ENCODE assay signal across 14 cellular contexts in genomic region chr19:45867241-45867640, GRCh38. TPM values are rescaled to one million over a fixed set of nuclear protein-coding genes. Genes with fewer than 3 reads are reported as not detected.
"Had no signal": no experiment of that assay in that cellular context is flagged by ENCODE, and none has a peak within 500 bp of the region (broad histone marks: within the 10 kb centered on the region; RNA-seq: fewer than 3 reads in every experiment).

No MANE protein-coding gene starts in this region.

RNA-seq across cellular contexts. Expression of gene FOXA3, which starts 3.1 kb away (rescaled TPM):
- total RNA-seq: activated CD4-positive, alpha-beta T cell treated with anti-CD3 and anti-CD28 coated beads, Interleukin-2, amount 10 ng/mL, durations not matched to agents 7 days and 5 days; activated CD8-positive, alpha-beta T cell treated with anti-CD3 and anti-CD28 coated beads, Interleukin-2, amount 10 ng/mL, durations not matched to agents 7 days and 5 days; activated naive CD8-positive, alpha-beta T cell treated with anti-CD3 and anti-CD28 coated beads, Interleukin-2, amount 10 ng/mL, durations not matched to agents 7 days and 5 days; ascending aorta; cardiac septum; LHCN-M2; NCI-H460; SJSA1; T-helper 17 cell had no signal

RNA-seq across cellular contexts. Expression of gene NANOS2, which starts 47.3 kb away (rescaled TPM):
- total RNA-seq: activated CD4-positive, alpha-beta T cell treated with anti-CD3 and anti-CD28 coated beads for 36 hours; activated CD4-positive, alpha-beta T cell treated with anti-CD3 and anti-CD28 coated beads, Interleukin-2, amount 10 ng/mL, durations not matched to agents 7 days and 5 days; activated CD8-positive, alpha-beta T cell treated with anti-CD3 and anti-CD28 coated beads, Interleukin-2, amount 10 ng/mL, durations not matched to agents 7 days and 5 days; activated naive CD8-positive, alpha-beta T cell treated with anti-CD3 and anti-CD28 coated beads, Interleukin-2, amount 10 ng/mL, durations not matched to agents 7 days and 5 days; activated T-helper 2 cell treated with anti-CD3 and anti-CD28 coated beads, Interferon-gamma antibody, Interleukin-2, Interleukin-4, amounts not matched to agents 10 μg/mL and 5 μg/mL and 100 μg/mL, durations not matched to agents 14 hours and 24 hours and 36 hours; ascending aorta; breast epithelium; cardiac septum; LHCN-M2; NCI-H460; SJSA1; T-helper 17 cell had no signal
- polyA plus RNA-seq: adipose tissue, SK-N-SH had no signal
